ENCODE assay signal across 28 cellular contexts in the genomic region with DNA sequence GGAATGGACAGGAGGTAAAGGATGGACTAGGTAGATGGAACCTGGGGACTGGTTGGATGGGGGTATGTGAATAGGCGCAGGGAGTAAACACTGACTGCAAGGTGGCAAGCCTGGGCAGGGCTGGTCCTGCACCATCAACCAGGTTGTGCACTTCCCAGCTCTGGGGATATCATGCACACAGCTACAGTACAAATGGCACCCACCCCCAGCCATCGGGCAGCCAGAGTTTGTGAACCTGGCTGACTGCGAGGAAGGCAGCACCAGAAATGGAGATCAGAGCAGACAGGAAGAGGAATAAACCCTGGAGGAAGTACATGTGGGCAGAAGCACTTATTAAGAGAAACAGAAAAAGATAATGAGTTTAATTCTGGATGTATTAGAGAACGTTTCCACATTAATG.
DNase-seq lines count a peak whose midpoint lies in the region; ATAC-seq lines count a peak whose summit lies in the region.
"Had no signal": no experiment of that assay in that cellular context is flagged by ENCODE, and none has a peak within 500 bp of the region (broad histone marks: within the 10 kb centered on the region; RNA-seq: fewer than 3 reads in every experiment).

No MANE protein-coding gene starts in this region.

- H3K9me3 Mint-ChIP-seq in activated CD4-positive, alpha-beta T cell treated with anti-CD3 and anti-CD28 coated beads, Interleukin-2, amount 10 ng/mL, durations not matched to agents 24 days and 14 days = peaks cover 13% of the 10 kb centered on the region
- no peaks in the 10 kb centered on the region for H3K9me3 Mint-ChIP-seq in CD8-positive, alpha-beta memory T cell
- H3K9me3 Mint-ChIP-seq in activated T-helper 2 cell treated with anti-CD3 and anti-CD28 coated beads, Interferon-gamma antibody, Interleukin-2, Interleukin-4, amounts not matched to agents 10 μg/mL and 5 μg/mL and 100 μg/mL, durations not matched to agents 14 hours and 24 hours and 36 hours = peaks cover 2% of the 10 kb centered on the region
- H3K9me3 Mint-ChIP-seq in naive thymus-derived CD8-positive, alpha-beta T cell = peaks cover 0 to 11% (median 0%) of the 10 kb centered on the region in 9 donors

- H3K4me1 ChIP-seq in CD8-positive, alpha-beta memory T cell (ENCODE audit: insufficient read depth, low read length) = peaks cover 17% of the 10 kb centered on the region
- H3K4me1 ChIP-seq: body of pancreas, colonic mucosa had no signal

- POLR2A ChIA-PET in CD8-positive, alpha-beta memory T cell (lab: Charles Lee) = interaction anchor here (0.7 to 1.1 kb wide), 2 partner anchors 11 to 12 kb away, joined by 3 read pairs; no protein-coding TSS in a partner anchor
- POLR2A ChIA-PET in naive thymus-derived CD8-positive, alpha-beta T cell (lab: Charles Lee) = interaction anchor here (1.2 to 1.3 kb wide), 2 partner anchors 12 to 239 kb away, joined by 3 to 6 read pairs; a partner anchor contains a TSS

- H3K27ac ChIP-seq in CD8-positive, alpha-beta memory T cell (ENCODE audit: low read depth, low read length) = no peak overlapping the region
- H3K27ac ChIP-seq: body of pancreas, colonic mucosa, lower lobe of right lung, PC-9, SJSA1, transverse colon had no signal

- no peaks in the 10 kb centered on the region for H3K36me3 ChIP-seq in CD8-positive, alpha-beta memory T cell (ENCODE audit: insufficient read depth, low read length)
- H3K36me3 ChIP-seq: colonic mucosa, lower lobe of right lung, SJSA1, transverse colon had no signal

- peaks cover 6% of the 10 kb centered on the region for H3K36me3 Mint-ChIP-seq in activated CD4-positive, alpha-beta T cell treated with anti-CD3 and anti-CD28 coated beads, Interleukin-2, amount 10 ng/mL, durations not matched to agents 24 days and 14 days (ENCODE audit: low read depth)
- peaks cover 0 to 2% (median 0%) of the 10 kb centered on the region in 3 donors for H3K36me3 Mint-ChIP-seq in CD8-positive, alpha-beta memory T cell
- H3K36me3 Mint-ChIP-seq in activated T-helper 2 cell treated with anti-CD3 and anti-CD28 coated beads, Interferon-gamma antibody, Interleukin-2, Interleukin-4, amounts not matched to agents 10 μg/mL and 5 μg/mL and 100 μg/mL, durations not matched to agents 14 hours and 24 hours and 36 hours (ENCODE audit: low read depth) = peaks cover 11% of the 10 kb centered on the region
- no peaks in the 10 kb centered on the region for H3K36me3 Mint-ChIP-seq in naive thymus-derived CD8-positive, alpha-beta T cell

- no peaks in the 10 kb centered on the region for H3K27me3 Mint-ChIP-seq in activated CD4-positive, alpha-beta T cell treated with anti-CD3 and anti-CD28 coated beads, Interleukin-2, amount 10 ng/mL, durations not matched to agents 24 days and 14 days
- no peaks in the 10 kb centered on the region for H3K27me3 Mint-ChIP-seq in CD8-positive, alpha-beta memory T cell
- no peaks in the 10 kb centered on the region for H3K27me3 Mint-ChIP-seq in activated T-helper 2 cell treated with anti-CD3 and anti-CD28 coated beads, Interferon-gamma antibody, Interleukin-2, Interleukin-4, amounts not matched to agents 10 μg/mL and 5 μg/mL and 100 μg/mL, durations not matched to agents 14 hours and 24 hours and 36 hours (ENCODE audit: low read depth)
- H3K27me3 Mint-ChIP-seq in naive thymus-derived CD8-positive, alpha-beta T cell = no peaks in the 10 kb centered on the region
- H3K27me3 Mint-ChIP-seq: activated naive CD8-positive, alpha-beta T cell; stimulated activated naive CD8-positive, alpha-beta T cell treated with anti-CD3 and anti-CD28 coated beads, Interleukin-15, amount 100 ng/mL, for 72 hours had no signal

- CTCF ChIA-PET in CD8-positive, alpha-beta memory T cell (lab: Charles Lee) = interaction anchor here (0.9 to 1.0 kb wide), 3 partner anchors 12 to 111 kb away, joined by 3 to 6 read pairs (median 3); no protein-coding TSS in a partner anchor

- H3K4me1 Mint-ChIP-seq in activated CD4-positive, alpha-beta T cell treated with anti-CD3 and anti-CD28 coated beads, Interleukin-2, amount 10 ng/mL, durations not matched to agents 24 days and 14 days = peaks cover 31% of the 10 kb centered on the region
- peaks cover 20 to 29% (median 29%) of the 10 kb centered on the region in 3 donors for H3K4me1 Mint-ChIP-seq in CD8-positive, alpha-beta memory T cell
- H3K4me1 Mint-ChIP-seq in activated T-helper 2 cell treated with anti-CD3 and anti-CD28 coated beads, Interferon-gamma antibody, Interleukin-2, Interleukin-4, amounts not matched to agents 10 μg/mL and 5 μg/mL and 100 μg/mL, durations not matched to agents 14 hours and 24 hours and 36 hours (ENCODE audit: low read depth) = peaks cover 34% of the 10 kb centered on the region
- H3K4me1 Mint-ChIP-seq in naive thymus-derived CD8-positive, alpha-beta T cell = peaks cover 12 to 46% (median 20%) of the 10 kb centered on the region in 4 donors

- H3K27ac Mint-ChIP-seq in activated CD4-positive, alpha-beta T cell treated with anti-CD3 and anti-CD28 coated beads, Interleukin-2, amount 10 ng/mL, durations not matched to agents 24 days and 14 days = peak overlapping the region; percentile 35
- peak overlapping the region in 5 of 8 donors; percentile 12 to 52 (median 26) for H3K27ac Mint-ChIP-seq in CD8-positive, alpha-beta memory T cell
- peak overlapping the region; percentile 12 for H3K27ac Mint-ChIP-seq in activated T-helper 2 cell treated with anti-CD3 and anti-CD28 coated beads, Interferon-gamma antibody, Interleukin-2, Interleukin-4, amounts not matched to agents 10 μg/mL and 5 μg/mL and 100 μg/mL, durations not matched to agents 14 hours and 24 hours and 36 hours
- H3K27ac Mint-ChIP-seq in naive thymus-derived CD8-positive, alpha-beta T cell = peak overlapping the region in 5 of 10 donors; percentile 10 to 66 (median 42)
- H3K27ac Mint-ChIP-seq: activated naive CD8-positive, alpha-beta T cell had no signal

- H3K4me3 Mint-ChIP-seq in activated CD4-positive, alpha-beta T cell treated with anti-CD3 and anti-CD28 coated beads, Interleukin-2, amount 10 ng/mL, durations not matched to agents 24 days and 14 days = peak overlapping the region; percentile 17
- H3K4me3 Mint-ChIP-seq in CD8-positive, alpha-beta memory T cell = peak overlapping the region in 5 of 7 donors; percentile 12 to 73 (median 24)
- no peak overlapping the region for H3K4me3 Mint-ChIP-seq in activated T-helper 2 cell treated with anti-CD3 and anti-CD28 coated beads, Interferon-gamma antibody, Interleukin-2, Interleukin-4, amounts not matched to agents 10 μg/mL and 5 μg/mL and 100 μg/mL, durations not matched to agents 14 hours and 24 hours and 36 hours (ENCODE audit: low read depth)
- peak overlapping the region in 7 of 10 donors; percentile 8 to 58 (median 30) for H3K4me3 Mint-ChIP-seq in naive thymus-derived CD8-positive, alpha-beta T cell
- H3K4me3 Mint-ChIP-seq: activated naive CD8-positive, alpha-beta T cell; stimulated activated naive CD8-positive, alpha-beta T cell treated with anti-CD3 and anti-CD28 coated beads, Interleukin-15, amount 100 ng/mL, for 72 hours had no signal

- no peaks in the 10 kb centered on the region for H3K9me3 ChIP-seq in CD8-positive, alpha-beta memory T cell (ENCODE audit: low read length)
- H3K9me3 ChIP-seq: body of pancreas, colonic mucosa, lower lobe of right lung, SJSA1, transverse colon had no signal

- intact Hi-C loops in activated CD4-positive, alpha-beta T cell treated with anti-CD3 and anti-CD28 coated beads, Interleukin-2, amount 10 ng/mL, durations not matched to agents 24 days and 14 days (cut with micrococcal nuclease) = loop anchor here (5.0 kb wide), 1 partner anchor 39 kb away; no protein-coding TSS in a partner anchor
- intact Hi-C loops in activated T-helper 2 cell treated with anti-CD3 and anti-CD28 coated beads, Interferon-gamma antibody, Interleukin-2, Interleukin-4, amounts not matched to agents 10 μg/mL and 5 μg/mL and 100 μg/mL, durations not matched to agents 14 hours and 24 hours and 36 hours (cut with micrococcal nuclease) = loop anchor here (5.0 kb wide), 1 partner anchor 36 kb away; no protein-coding TSS in a partner anchor

- peak; percentile 64 for DNase-seq in activated CD4-positive, alpha-beta T cell treated with anti-CD3 and anti-CD28 coated beads, Interleukin-2, amount 10 ng/mL, durations not matched to agents 24 days and 14 days
- DNase-seq in activated CD4-positive, alpha-beta T cell treated with anti-CD3 and anti-CD28 coated beads, Interleukin-2, amount 50 U/mL, for 4 hours = no peak
- no peak for DNase-seq in CD8-positive, alpha-beta memory T cell
- DNase-seq in activated T-helper 2 cell treated with anti-CD3 and anti-CD28 coated beads, Interferon-gamma antibody, Interleukin-2, Interleukin-4, amounts not matched to agents 10 μg/mL and 5 μg/mL and 100 μg/mL, durations not matched to agents 14 hours and 24 hours and 36 hours (ENCODE audit: low spot score) = no peak
- DNase-seq in naive thymus-derived CD8-positive, alpha-beta T cell = peak in 2 of 10 donors; percentile 3 to 11
- DNase-seq in SW 1271 (lab: John Stamatoyannopoulos, UW) (no peak), cortex of kidney (lab: John Stamatoyannopoulos, UW) (no peak)
- DNase-seq: activated T-cell treated with anti-CD3 and anti-CD28 coated beads for 4 hours; body of pancreas; C1 segment of cervical spinal cord; colonic mucosa; GF-D8; hippocampal formation; islet precursor cell; lower lobe of right lung; NCI-H1694; NCI-H226; NCI-H82; PC-9; stimulated activated naive CD8-positive, alpha-beta T cell treated with anti-CD3 and anti-CD28 coated beads, Interleukin-15, amount 100 ng/mL, for 72 hours; T-helper 9 cell; transverse colon had no signal

- peak in 1 of 2 donors; percentile 30 for ATAC-seq in naive thymus-derived CD8-positive, alpha-beta T cell
- no peak for ATAC-seq in HG03108 (IDR thresholded peaks at IDR 0.05; ENCODE audit: unreplicated experiment)
- ATAC-seq: body of pancreas, HCT116, HepG2, lower lobe of right lung, sciatic nerve had no signal

- no peaks in the 10 kb centered on the region for H3K27me3 ChIP-seq in CD8-positive, alpha-beta memory T cell (ENCODE audit: insufficient read depth, low read length, poor library complexity, severe bottlenecking)
- H3K27me3 ChIP-seq: body of pancreas, colonic mucosa, SJSA1, transverse colon had no signal

- peak overlapping the region; percentile 40 for H3K4me3 ChIP-seq in CD8-positive, alpha-beta memory T cell (ENCODE audit: low read length)
- H3K4me3 ChIP-seq: body of pancreas, colonic mucosa, lower lobe of right lung, PC-9, SJSA1, transverse colon had no signal
